ENCODE assay signal across 10 cellular contexts in genomic region chr10:79223346-79224048, GRCh38.
A peak's percentile ranks its signal among the peaks of the same experiment; 100 is the strongest.
DNase-seq lines count a peak whose midpoint lies in the region; ATAC-seq, FAIRE-seq and TF ChIP-seq lines count a peak whose summit lies in the region.
"Had no signal": no experiment of that assay in that cellular context is flagged by ENCODE, and none has a peak within 500 bp of the region (broad histone marks: within the 10 kb centered on the region; RNA-seq: fewer than 3 reads in every experiment).

No MANE protein-coding gene starts in this region.

- TF ChIP-seq CTCF in HFFc6 (IDR thresholded peaks at IDR 0.05) (no peak), endothelial cell of umbilical vein (IDR thresholded peaks at IDR 0.05; ENCODE audit: extremely low read depth in 1 of 2, insufficient read depth in 1 of 2, low read depth in 1 of 2, low read length in 2 of 2) (no peak), gastrocnemius medialis (IDR thresholded peaks at IDR 0.05 in 4 of 5, conservative IDR thresholded peaks at IDR 0.05 in 1 of 5) (no peak)

- no peaks in the 10 kb centered on the region for H3K9me1 ChIP-seq in endothelial cell of umbilical vein (replicated peaks; ENCODE audit: control insufficient read depth, extremely low read depth, insufficient read depth, low read length)

- peaks cover 0 to 14% of the 10 kb centered on the region in 2 experiments for H3K36me3 ChIP-seq in endothelial cell of umbilical vein (ENCODE audit: control insufficient read depth in 2 of 2, extremely low read depth in 1 of 2, insufficient read depth in 2 of 2, low read length in 2 of 2)
- H3K36me3 ChIP-seq in gastrocnemius medialis: peaks cover 0 to 9% of the 10 kb centered on the region in 2 donors

- no peak overlapping the region for H3K4me2 ChIP-seq in endothelial cell of umbilical vein (ENCODE audit: insufficient read depth, low read length)

- no peaks in the 10 kb centered on the region for H3K79me2 ChIP-seq in endothelial cell of umbilical vein (ENCODE audit: control insufficient read depth, insufficient read depth, low read length)

- peaks cover 20% of the 10 kb centered on the region for H3K4me1 ChIP-seq in endothelial cell of umbilical vein (ENCODE audit: control insufficient read depth, extremely low read depth, insufficient read depth, low read length)
- H3K4me1 ChIP-seq in gastrocnemius medialis: peaks cover 39 to 45% of the 10 kb centered on the region in 2 donors

- peaks cover 17% of the 10 kb centered on the region for H3K36me3 Mint-ChIP-seq in HFFc6 (ENCODE audit: low read depth)

- in situ Hi-C loops in gastrocnemius medialis (cut with MboI; ENCODE audit: low sequenced_read_pairs in 4 of 4): no loop called here

- H3K4me1 Mint-ChIP-seq in HFFc6 (ENCODE audit: low read depth): peaks cover 44% of the 10 kb centered on the region

- H3K9me3 Mint-ChIP-seq in HFFc6: no peaks in the 10 kb centered on the region
- H3K9me3 Mint-ChIP-seq: CD4-positive, alpha-beta T cell had no signal

- FAIRE-seq in endothelial cell of umbilical vein (lab: Jason Lieb, UNC): no peak

- no peaks in the 10 kb centered on the region for H4K20me1 ChIP-seq in endothelial cell of umbilical vein (replicated peaks; ENCODE audit: control insufficient read depth, extremely low read depth, insufficient read depth, low read length)

- H2AFZ ChIP-seq in endothelial cell of umbilical vein (ENCODE audit: low read depth, low read length): no peak overlapping the region

- TF ChIP-seq POLR2A in endothelial cell of umbilical vein (IDR thresholded peaks at IDR 0.05; ENCODE audit: low read depth, low read length) (no peak), gastrocnemius medialis (IDR thresholded peaks at IDR 0.05) (no peak)

- H3K27me3 ChIP-seq in endothelial cell of umbilical vein (ENCODE audit: control insufficient read depth in 2 of 2, insufficient read depth in 2 of 2, low read length in 2 of 2) (no peaks in the 10 kb centered on the region), gastrocnemius medialis (no peaks in the 10 kb centered on the region)

- BruUV-seq in endothelial cell of umbilical vein (replicated peaks; lab: Mats Ljungman, UMichigan): no TSS peak

- H3K27ac ChIP-seq in endothelial cell of umbilical vein (ENCODE audit: insufficient read depth, low read depth, low read length): peak overlapping the region; percentile 13
- peak overlapping the region; percentile 57 to 73 (median 66) for H3K27ac ChIP-seq in gastrocnemius medialis

- dilution Hi-C loops in endothelial cell of umbilical vein (cut with MboI; ENCODE audit: extremely low pct_ligation_motif_present, low sequenced_read_pairs): no loop called here

- DNase-seq in HFFc6 (no peak), endothelial cell of umbilical vein (ENCODE audit: low read depth, low spot score) (peak; percentile 88), left lobe of liver (ENCODE audit: low spot score) (no peak), gastrocnemius medialis (peak in 1 of 2 donors; percentile 40), amniotic stem cell (lab: John Stamatoyannopoulos, UW) (no peak)
- DNase-seq in activated naive CD4-positive, alpha-beta T cell treated with anti-CD3 and anti-CD28 coated beads, Interleukin-2, amount 50 U/mL, for 16 hours: no peak
- DNase-seq: CD4-positive, alpha-beta T cell; erythroblast had no signal

- H3K4me3 Mint-ChIP-seq in HFFc6: peak overlapping the region; percentile 37; the same call in 1 of the 2 replicates
- H3K4me3 Mint-ChIP-seq: CD4-positive, alpha-beta T cell had no signal

- H3K9me3 ChIP-seq in endothelial cell of umbilical vein (replicated peaks; ENCODE audit: control insufficient read depth, insufficient read depth, low read length) (no peaks in the 10 kb centered on the region), gastrocnemius medialis (no peaks in the 10 kb centered on the region)

- ATAC-seq in left lobe of liver (peak; percentile 6), gastrocnemius medialis (peak; percentile 19 to 28), HG02885 (IDR thresholded peaks at IDR 0.05; ENCODE audit: poor library complexity, unreplicated experiment) (no peak), GM21528 (IDR thresholded peaks at IDR 0.05; ENCODE audit: low FRiP score, unreplicated experiment) (no peak)

- H3K27ac Mint-ChIP-seq in HFFc6: peak overlapping the region; percentile 16; the same call in 1 of the 2 replicates
- H3K27ac Mint-ChIP-seq: CD4-positive, alpha-beta T cell had no signal

- CTCF ChIA-PET in endothelial cell of umbilical vein (lab: Charles Lee): no interaction called here

- no peak overlapping the region for H3K4me3 ChIP-seq in endothelial cell of umbilical vein (replicated peaks in 1 of 3; ENCODE audit: insufficient read depth in 1 of 3, low read depth in 1 of 3, low read length in 3 of 3)
- no peak overlapping the region for H3K4me3 ChIP-seq in gastrocnemius medialis

- intact Hi-C loops in endothelial cell of umbilical vein (cut with micrococcal nuclease): loop anchor here (1.0 kb wide), 1 partner anchor 43 kb away; no protein-coding TSS in a partner anchor
- intact Hi-C loops in gastrocnemius medialis (cut with DNase I; ENCODE audit: low total_unique reads): no loop called here

- no peak overlapping the region for H3K9ac ChIP-seq in endothelial cell of umbilical vein (replicated peaks; ENCODE audit: extremely low read depth, insufficient read depth, low read length)

- peaks cover 21% of the 10 kb centered on the region for H3K27me3 Mint-ChIP-seq in HFFc6 (ENCODE audit: insufficient read depth)
- H3K27me3 Mint-ChIP-seq: CD4-positive, alpha-beta T cell had no signal

- POLR2A ChIA-PET in endothelial cell of umbilical vein (lab: Charles Lee): no interaction called here

TF ChIP-seq in endothelial cell of umbilical vein, 7 proteins besides CTCF, POLR2A, EP300 and RAD21:
- no peak for TF ChIP-seq GATA2 (IDR thresholded peaks at IDR 0.05; ENCODE audit: insufficient read depth, insufficient read length, low read depth, low read length)
- TF ChIP-seq, protein P1, sequence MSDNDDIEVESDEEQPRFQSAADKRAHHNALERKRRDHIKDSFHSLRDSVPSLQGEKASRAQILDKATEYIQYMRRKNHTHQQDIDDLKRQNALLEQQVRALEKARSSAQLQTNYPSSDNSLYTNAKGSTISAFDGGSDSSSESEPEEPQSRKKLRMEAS (IDR thresholded peaks at IDR 0.05; ENCODE audit: insufficient read depth, insufficient read length): no peak
- TF ChIP-seq FOS (IDR thresholded peaks at IDR 0.05; ENCODE audit: borderline replicate concordance, insufficient read depth, low read length): no peak
- no peak for TF ChIP-seq JUN (IDR thresholded peaks at IDR 0.05; ENCODE audit: borderline replicate concordance, insufficient read depth, insufficient read length, low read depth)
- TF ChIP-seq MYC (IDR thresholded peaks at IDR 0.05; ENCODE audit: low read depth, low read length): no peak
- TF ChIP-seq EZH2 (IDR thresholded peaks at IDR 0.05; ENCODE audit: borderline replicate concordance, low read depth, low read length, severe bottlenecking): no peak
- TF ChIP-seq POLR2AphosphoS5 (IDR thresholded peaks at IDR 0.05; ENCODE audit: insufficient read depth, low read depth, low read length): no peak

Comparison
In these comparisons a context has a peak if more than half of its experiments do, and no peak if none do; other contexts are left out.
1. ATAC-seq: peak in left lobe of liver (single experiment) and gastrocnemius medialis (2 of 2); none in HG02885 (single experiment) and GM21528 (single experiment).